In genomic region chr17:15917021-15917438, GRCh38 we compare ENCODE assay signal across 1 cellular context.
TF ChIP-seq lines count a peak whose summit lies in the region.

No MANE protein-coding gene starts in this region.

TF ChIP-seq in IMR-90, 13 proteins besides CTCF, POLR2A, EP300 and RAD21:
- TF ChIP-seq USF2 (IDR thresholded peaks at IDR 0.05; ENCODE audit: low read depth, low read length) (no peak), MAFK (IDR thresholded peaks at IDR 0.05; ENCODE audit: low read depth, low read length) (no peak), ELK1 (IDR thresholded peaks at IDR 0.05; ENCODE audit: borderline replicate concordance, low read depth, low read length) (no peak), RFX5 (IDR thresholded peaks at IDR 0.05; ENCODE audit: low read depth, low read length) (no peak), SMC3 (IDR thresholded peaks at IDR 0.05; ENCODE audit: low read depth, low read length) (no peak), CEBPB (IDR thresholded peaks at IDR 0.05; ENCODE audit: low read depth, low read length) (no peak), BHLHE40 (IDR thresholded peaks at IDR 0.05; ENCODE audit: low read depth, low read length) (no peak), MXI1 (IDR thresholded peaks at IDR 0.05; ENCODE audit: borderline replicate concordance, low read depth, low read length) (no peak), CHD1 (IDR thresholded peaks at IDR 0.05; ENCODE audit: low read depth, low read length) (no peak), FOS (IDR thresholded peaks at IDR 0.05; ENCODE audit: low read depth, low read length) (no peak), RCOR1 (IDR thresholded peaks at IDR 0.05; ENCODE audit: insufficient replicate concordance, low read length) (no peak), NFE2L2 (IDR thresholded peaks at IDR 0.05; ENCODE audit: low read depth, low read length) (no peak), MAZ (IDR thresholded peaks at IDR 0.05; ENCODE audit: borderline replicate concordance, low read depth, low read length) (no peak)
